In genomic region chr6:150144294-150144868, GRCh38 we compare ENCODE assay signal across 8 cellular contexts. TPM values are rescaled to one million over a fixed set of nuclear protein-coding genes. Genes with fewer than 3 reads are reported as not detected.
DNase-seq lines count a peak whose midpoint lies in the region; ATAC-seq lines count a peak whose summit lies in the region.

No MANE protein-coding gene starts in this region.

- CTCF ChIA-PET in naive thymus-derived CD4-positive, alpha-beta T cell (lab: Charles Lee): no interaction called here

- H3K36me3 Mint-ChIP-seq in IgD-negative memory B cell: no peaks in the 10 kb centered on the region
- peaks cover 4% of the 10 kb centered on the region for H3K36me3 Mint-ChIP-seq in effector memory CD8-positive, alpha-beta T cell (ENCODE audit: insufficient read depth)
- no peaks in the 10 kb centered on the region for H3K36me3 Mint-ChIP-seq in naive thymus-derived CD4-positive, alpha-beta T cell

- peaks cover 0 to 12% (median 0%) of the 10 kb centered on the region in 11 experiments; a peak in 4 of 22 replicates for H4K20me1 ChIP-seq in BLaER1 treated with 17β-estradiol and CSF1 and Interleukin-3, amounts not matched to agents 10 nM and 100 nM

- ATAC-seq in effector memory CD8-positive, alpha-beta T cell (replicated peaks): no peak
- ATAC-seq in naive thymus-derived CD4-positive, alpha-beta T cell: no peak
- ATAC-seq in GM18861 (IDR thresholded peaks at IDR 0.05; ENCODE audit: unreplicated experiment) (no peak), GM18511 (IDR thresholded peaks at IDR 0.05; ENCODE audit: unreplicated experiment) (no peak)

- intact Hi-C loops in naive thymus-derived CD4-positive, alpha-beta T cell (cut with micrococcal nuclease): no loop called here

- no peaks in the 10 kb centered on the region for H3K36me3 ChIP-seq in BLaER1 treated with 17β-estradiol and CSF1 and Interleukin-3, amounts not matched to agents 10 nM and 100 nM
- no peaks in the 10 kb centered on the region for H3K36me3 ChIP-seq in naive thymus-derived CD4-positive, alpha-beta T cell (ENCODE audit: control insufficient read depth in 2 of 3, insufficient read depth in 3 of 3, low read length in 3 of 3)

- peak overlapping the region in 7 of 11 experiments; percentile 61 to 76 (median 68); a peak in 7 of 22 replicates for H3K27ac ChIP-seq in BLaER1 treated with 17β-estradiol and CSF1 and Interleukin-3, amounts not matched to agents 10 nM and 100 nM
- no peak overlapping the region for H3K27ac ChIP-seq in naive thymus-derived CD4-positive, alpha-beta T cell (ENCODE audit: low read depth, low read length)

- H3K27ac Mint-ChIP-seq in IgD-negative memory B cell: no peak overlapping the region
- peak overlapping the region in 1 of 2 donors; percentile 16 for H3K27ac Mint-ChIP-seq in effector memory CD8-positive, alpha-beta T cell
- H3K27ac Mint-ChIP-seq in naive thymus-derived CD4-positive, alpha-beta T cell: no peak overlapping the region

- no peaks in the 10 kb centered on the region for H3K9me3 ChIP-seq in BLaER1 treated with 17β-estradiol and CSF1 and Interleukin-3, amounts not matched to agents 10 nM and 100 nM (replicated peaks in 1 of 11)
- H3K9me3 ChIP-seq in naive thymus-derived CD4-positive, alpha-beta T cell (ENCODE audit: control insufficient read depth in 2 of 3, low read length in 3 of 3): no peaks in the 10 kb centered on the region

- DNase-seq in effector memory CD8-positive, alpha-beta T cell: no peak
- no peak for DNase-seq in naive thymus-derived CD4-positive, alpha-beta T cell
- DNase-seq in NCI-H446 treated with DMSO at 0.1 percent for 48 hours (lab: John Stamatoyannopoulos, UW) (no peak), AG08395 (ENCODE audit: low spot score) (no peak)

- peaks cover 39 to 73% (median 60%) of the 10 kb centered on the region in 10 experiments for H3K4me1 ChIP-seq in BLaER1 treated with 17β-estradiol and CSF1 and Interleukin-3, amounts not matched to agents 10 nM and 100 nM
- no peaks in the 10 kb centered on the region for H3K4me1 ChIP-seq in naive thymus-derived CD4-positive, alpha-beta T cell (ENCODE audit: control insufficient read depth in 2 of 2, insufficient read depth in 2 of 2, low read length in 2 of 2)

- peak overlapping the region; percentile 65 to 77 (median 72) for H3K4me3 ChIP-seq in BLaER1 treated with 17β-estradiol and CSF1 and Interleukin-3, amounts not matched to agents 10 nM and 100 nM
- H3K4me3 ChIP-seq in naive thymus-derived CD4-positive, alpha-beta T cell (ENCODE audit: low read length): no peak overlapping the region

- peaks cover 56% of the 10 kb centered on the region for H3K27me3 Mint-ChIP-seq in IgD-negative memory B cell
- peaks cover 60 to 90% of the 10 kb centered on the region in 2 donors for H3K27me3 Mint-ChIP-seq in effector memory CD8-positive, alpha-beta T cell
- H3K27me3 Mint-ChIP-seq in naive thymus-derived CD4-positive, alpha-beta T cell: peaks cover 59 to 72% (median 69%) of the 10 kb centered on the region in 5 donors

- peak overlapping the region; percentile 60 to 86 (median 75) for H3K4me3 Mint-ChIP-seq in IgD-negative memory B cell
- peak overlapping the region; percentile 70 to 74 for H3K4me3 Mint-ChIP-seq in effector memory CD8-positive, alpha-beta T cell
- peak overlapping the region in 7 of 10 donors; percentile 7 to 62 (median 37) for H3K4me3 Mint-ChIP-seq in naive thymus-derived CD4-positive, alpha-beta T cell

- peaks cover 0 to 3% (median 0%) of the 10 kb centered on the region in 3 donors for H3K9me3 Mint-ChIP-seq in IgD-negative memory B cell
- H3K9me3 Mint-ChIP-seq in effector memory CD8-positive, alpha-beta T cell: no peaks in the 10 kb centered on the region
- H3K9me3 Mint-ChIP-seq in naive thymus-derived CD4-positive, alpha-beta T cell: no peaks in the 10 kb centered on the region

- H3K9ac ChIP-seq in BLaER1 treated with 17β-estradiol and CSF1 and Interleukin-3, amounts not matched to agents 10 nM and 100 nM: peak overlapping the region in 9 of 11 experiments; percentile 64 to 80 (median 75); a peak in 14 of 22 replicates

- peak overlapping the region; percentile 89 to 100 (median 98) for H3K4me2 ChIP-seq in BLaER1 treated with 17β-estradiol and CSF1 and Interleukin-3, amounts not matched to agents 10 nM and 100 nM

- POLR2A ChIA-PET in naive thymus-derived CD4-positive, alpha-beta T cell (lab: Charles Lee): no interaction called here

- peaks cover 11 to 28% (median 21%) of the 10 kb centered on the region in 3 donors for H3K4me1 Mint-ChIP-seq in IgD-negative memory B cell
- H3K4me1 Mint-ChIP-seq in effector memory CD8-positive, alpha-beta T cell (ENCODE audit: low read depth in 2 of 2): peaks cover 11 to 13% of the 10 kb centered on the region in 2 donors
- peaks cover 6 to 16% (median 14%) of the 10 kb centered on the region in 7 donors for H3K4me1 Mint-ChIP-seq in naive thymus-derived CD4-positive, alpha-beta T cell

- peaks cover 36 to 52% (median 42%) of the 10 kb centered on the region in 11 experiments for H3K27me3 ChIP-seq in BLaER1 treated with 17β-estradiol and CSF1 and Interleukin-3, amounts not matched to agents 10 nM and 100 nM
- H3K27me3 ChIP-seq in naive thymus-derived CD4-positive, alpha-beta T cell (ENCODE audit: control insufficient read depth in 2 of 2, insufficient read depth in 2 of 2, low read length in 2 of 2): peaks cover 3 to 7% of the 10 kb centered on the region in 2 donors

RNA-seq across cellular contexts. Expression of gene PPP1R14C, which starts 1.5 kb away (rescaled TPM):
- polyA plus RNA-seq in IgD-negative memory B cell: not detected
- total RNA-seq in naive thymus-derived CD4-positive, alpha-beta T cell: not detected
- polyA plus RNA-seq in naive thymus-derived CD4-positive, alpha-beta T cell: not detected
